8 cellular contexts compared by ENCODE assay signal in genomic region chr3:179323197-179323901, GRCh38. TPM values are rescaled to one million over a fixed set of nuclear protein-coding genes. Genes with fewer than 3 reads are reported as not detected.
DNase-seq lines count a peak whose midpoint lies in the region; ATAC-seq and TF ChIP-seq lines count a peak whose summit lies in the region.

No MANE protein-coding gene starts in this region.

- peaks cover 12% of the 10 kb centered on the region for H3K4me1 ChIP-seq in smooth muscle cell (ENCODE audit: low read depth)

- peaks cover 49% of the 10 kb centered on the region for H3K79me2 ChIP-seq in smooth muscle cell (ENCODE audit: low read depth)

- DNase-seq in NCI-H1436 (lab: John Stamatoyannopoulos, UW), result peak; percentile 41
- DNase-seq in NCI-H1436 treated with DMSO at 0.1 percent for 48 hours (lab: John Stamatoyannopoulos, UW), result no peak
- DNase-seq in NCI-H1694 treated with DMSO at 0.1 percent for 48 hours (lab: John Stamatoyannopoulos, UW), result peak; percentile 21
- DNase-seq in WERI-Rb-1, result peak; percentile 72
- peak; percentile 80 to 83 for DNase-seq in T47D (ENCODE audit: low read depth in 1 of 2, low spot score in 1 of 2)
- DNase-seq in iPS-NIHi7 (ENCODE audit: extremely low spot score), result peak; percentile 70
- peak; percentile 66 for DNase-seq in smooth muscle cell (lab: John Stamatoyannopoulos, UW; ENCODE audit: unreplicated experiment)

- H3K4me3 ChIP-seq in WERI-Rb-1 (ENCODE audit: low read depth, low read length) (peak overlapping the region; percentile 84), smooth muscle cell (peak overlapping the region; percentile 81)

- peak overlapping the region; percentile 93 for H3K4me2 ChIP-seq in smooth muscle cell

- ATAC-seq in HG02852 (IDR thresholded peaks at IDR 0.05; ENCODE audit: unreplicated experiment), result peak; percentile 43

- H3F3A ChIP-seq in smooth muscle cell (ENCODE audit: low read depth), result no peaks in the 10 kb centered on the region

- no peak for TF ChIP-seq CTCF in WERI-Rb-1 (IDR thresholded peaks at IDR 0.05; ENCODE audit: low read depth, low read length)
- TF ChIP-seq CTCF in smooth muscle cell (IDR thresholded peaks at IDR 0.05; ENCODE audit: borderline replicate concordance, insufficient read depth, poor library complexity, severe bottlenecking), result no peak

- in situ Hi-C loops in T47D (cut with HindIII; ENCODE audit: low pct_unique_long_range_greater_than_20kb, low sequenced_read_pairs), result loop anchor here (25.0 kb wide), 1 partner anchor 311 kb away; no protein-coding TSS in a partner anchor

- H3K27me3 ChIP-seq in WERI-Rb-1 (ENCODE audit: insufficient read depth, low read depth, severe bottlenecking) (peaks cover 2% of the 10 kb centered on the region), smooth muscle cell (ENCODE audit: low read depth) (no peaks in the 10 kb centered on the region)

- H3K36me3 ChIP-seq in WERI-Rb-1 (peaks cover 32% of the 10 kb centered on the region), smooth muscle cell (ENCODE audit: low read depth) (peaks cover 4% of the 10 kb centered on the region)

- peaks cover 42% of the 10 kb centered on the region for H4K20me1 ChIP-seq in smooth muscle cell (ENCODE audit: low read depth)

- peak overlapping the region; percentile 96 for H3K27ac ChIP-seq in WERI-Rb-1
- peak overlapping the region; percentile 83 for H3K27ac ChIP-seq in smooth muscle cell (ENCODE audit: low read depth)

- peak overlapping the region; percentile 81 for H2AFZ ChIP-seq in smooth muscle cell (ENCODE audit: low read depth)

- H3K9ac ChIP-seq in smooth muscle cell (ENCODE audit: low read depth), result peak overlapping the region; percentile 88

- H3K9me3 ChIP-seq in WERI-Rb-1 (ENCODE audit: severe bottlenecking) (no peaks in the 10 kb centered on the region), smooth muscle cell (replicated peaks; ENCODE audit: low read depth) (no peaks in the 10 kb centered on the region)

- WGBS in smooth muscle cell (ENCODE audit: low lambda C conversion rate), result under 1% methylated on average over 45 of the region's 76 CpGs

RNA-seq across cellular contexts. Expression of gene ZNF639, which starts 0.5 kb away (rescaled TPM):
- 40.4 and 63.3 TPM in 2 replicates for total RNA-seq in smooth muscle cell
- 26.8 and 28.5 TPM in 2 replicates for polyA plus RNA-seq in smooth muscle cell

RNA-seq across cellular contexts. Expression of gene MFN1, which starts 24.2 kb away (rescaled TPM):
- 46.4 and 59.1 TPM in 2 replicates for total RNA-seq in smooth muscle cell
- 14.6 and 20.2 TPM in 2 replicates for polyA plus RNA-seq in smooth muscle cell
